Comparison of ENCODE assay signal across 1 cellular context in the genomic region with DNA sequence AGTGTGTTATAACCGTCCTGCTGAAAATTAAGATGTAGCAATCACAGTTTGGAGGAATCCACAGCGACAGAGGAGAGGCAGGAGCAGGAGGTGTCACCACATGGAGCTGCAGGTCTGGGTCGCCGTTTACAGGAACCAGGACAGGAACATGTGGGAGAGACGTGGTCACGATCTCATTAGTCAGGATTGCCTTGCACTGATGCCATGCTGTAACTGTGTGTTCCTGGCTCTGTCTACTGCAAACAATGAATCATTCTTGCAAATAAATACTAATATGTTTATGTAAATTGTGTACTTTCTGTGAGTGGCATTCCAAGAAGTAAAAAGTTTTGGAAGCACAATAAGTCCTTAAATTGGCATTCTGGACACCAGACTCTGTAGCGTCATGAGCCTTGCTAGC.
TF ChIP-seq lines count a peak whose summit lies in the region.

No MANE protein-coding gene starts in this region.

TF ChIP-seq in GM12878, 131 proteins besides CTCF, POLR2A, EP300 and RAD21 (continued from another document):
- TF ChIP-seq ZNF687 (IDR thresholded peaks at IDR 0.05), result no peak
- TF ChIP-seq, protein P1, sequence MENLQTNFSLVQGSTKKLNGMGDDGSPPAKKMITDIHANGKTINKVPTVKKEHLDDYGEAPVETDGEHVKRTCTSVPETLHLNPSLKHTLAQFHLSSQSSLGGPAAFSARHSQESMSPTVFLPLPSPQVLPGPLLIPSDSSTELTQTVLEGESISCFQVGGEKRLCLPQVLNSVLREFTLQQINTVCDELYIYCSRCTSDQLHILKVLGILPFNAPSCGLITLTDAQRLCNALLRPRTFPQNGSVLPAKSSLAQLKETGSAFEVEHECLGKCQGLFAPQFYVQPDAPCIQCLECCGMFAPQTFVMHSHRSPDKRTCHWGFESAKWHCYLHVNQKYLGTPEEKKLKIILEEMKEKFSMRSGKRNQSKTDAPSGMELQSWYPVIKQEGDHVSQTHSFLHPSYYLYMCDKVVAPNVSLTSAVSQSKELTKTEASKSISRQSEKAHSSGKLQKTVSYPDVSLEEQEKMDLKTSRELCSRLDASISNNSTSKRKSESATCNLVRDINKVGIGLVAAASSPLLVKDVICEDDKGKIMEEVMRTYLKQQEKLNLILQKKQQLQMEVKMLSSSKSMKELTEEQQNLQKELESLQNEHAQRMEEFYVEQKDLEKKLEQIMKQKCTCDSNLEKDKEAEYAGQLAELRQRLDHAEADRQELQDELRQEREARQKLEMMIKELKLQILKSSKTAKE (IDR thresholded peaks at IDR 0.05; ENCODE audit: low read depth, poor library complexity, severe bottlenecking), result no peak
- no peak for TF ChIP-seq HCFC1 (IDR thresholded peaks at IDR 0.05; ENCODE audit: low read length)
- TF ChIP-seq BCL3 (IDR thresholded peaks at IDR 0.05; ENCODE audit: borderline replicate concordance, insufficient read depth, low read depth, low read length, poor library complexity, severe bottlenecking), result peak; percentile 64
